15 cellular contexts compared by ENCODE assay signal in the genomic region with DNA sequence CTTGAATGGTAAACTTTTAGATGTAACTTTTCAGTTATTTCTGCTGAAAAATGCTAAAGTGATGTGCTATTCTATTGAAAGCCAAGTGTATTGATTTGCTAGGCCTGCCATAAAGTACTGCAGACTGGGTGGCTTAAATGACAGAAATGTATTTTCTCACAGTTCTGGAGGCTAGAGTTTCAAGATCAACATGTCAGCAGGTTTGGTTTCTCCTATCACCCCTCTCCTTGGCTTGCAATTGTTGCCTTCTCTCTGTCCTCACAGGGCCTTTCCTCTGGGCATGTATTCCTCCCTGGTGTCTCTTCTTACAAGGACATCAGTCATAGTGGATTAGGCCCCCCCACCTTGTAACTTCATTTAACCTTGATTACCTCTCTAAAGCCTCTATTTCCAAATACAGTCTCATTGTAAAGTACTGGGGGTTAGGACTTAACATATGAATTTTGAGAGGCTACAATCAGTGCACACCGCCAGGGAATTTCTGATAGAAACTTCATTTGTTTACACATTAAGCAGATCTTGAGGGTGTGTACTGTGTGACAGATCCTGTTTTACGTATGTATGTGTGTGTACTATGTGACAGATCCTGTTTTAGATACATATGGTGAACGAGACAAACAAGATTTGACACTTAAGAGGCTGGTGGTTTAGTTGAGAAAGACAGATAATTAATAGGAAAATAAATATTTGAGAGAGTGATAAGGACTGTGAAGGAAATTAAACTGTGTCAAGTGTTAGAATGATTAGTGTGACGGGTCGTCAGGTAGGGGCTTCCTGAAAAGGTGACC. TPM values are rescaled to one million over a fixed set of nuclear protein-coding genes. Genes with fewer than 3 reads are reported as not detected.
DNase-seq lines count a peak whose midpoint lies in the region; ATAC-seq lines count a peak whose summit lies in the region.
"Had no signal": no experiment of that assay in that cellular context is flagged by ENCODE, and none has a peak within 500 bp of the region (broad histone marks: within the 10 kb centered on the region; RNA-seq: fewer than 3 reads in every experiment).

No MANE protein-coding gene starts in this region.

- peaks cover under 1% of the 10 kb centered on the region for H3K36me3 Mint-ChIP-seq in activated T-helper 17 cell treated with anti-CD3 and anti-CD28 coated beads, Interleukin-2, amount 50 U/mL, for 72 hours (ENCODE audit: low read depth)
- H3K36me3 Mint-ChIP-seq in naive thymus-derived CD4-positive, alpha-beta T cell, result peaks cover 0 to 18% (median 9%) of the 10 kb centered on the region in 5 donors
- H3K36me3 Mint-ChIP-seq in activated CD4-positive, alpha-beta memory T cell treated with anti-CD3 and anti-CD28 coated beads, Interleukin-2, amount 10 ng/mL, durations not matched to agents 7 days and 5 days (ENCODE audit: low read depth), result peaks cover 24% of the 10 kb centered on the region

- H3K27me3 Mint-ChIP-seq in activated T-helper 17 cell treated with anti-CD3 and anti-CD28 coated beads, Interleukin-2, amount 50 U/mL, for 72 hours, result no peaks in the 10 kb centered on the region
- H3K27me3 Mint-ChIP-seq in naive thymus-derived CD4-positive, alpha-beta T cell, result no peaks in the 10 kb centered on the region
- no peaks in the 10 kb centered on the region for H3K27me3 Mint-ChIP-seq in activated CD4-positive, alpha-beta memory T cell treated with anti-CD3 and anti-CD28 coated beads, Interleukin-2, amount 10 ng/mL, durations not matched to agents 7 days and 5 days
- H3K27me3 Mint-ChIP-seq: activated naive CD4-positive, alpha-beta T cell treated with anti-CD3 and anti-CD28 coated beads, Interleukin-2, amount 10 ng/mL, durations not matched to agents 7 days and 5 days; naive B cell had no signal

- CTCF ChIA-PET in naive thymus-derived CD4-positive, alpha-beta T cell (lab: Charles Lee), result interaction anchor here (0.9 kb wide), 1 partner anchor 51 kb away, joined by 4 read pairs; no protein-coding TSS in a partner anchor
- CTCF ChIA-PET in activated CD4-positive, alpha-beta memory T cell treated with anti-CD3 and anti-CD28 coated beads, Interleukin-2, amount 10 ng/mL, durations not matched to agents 7 days and 5 days (lab: Charles Lee), result interaction anchor here (0.5 kb wide), 1 partner anchor 8 kb away, joined by 3 read pairs; no protein-coding TSS in a partner anchor

- H3K9me3 Mint-ChIP-seq in activated T-helper 17 cell treated with anti-CD3 and anti-CD28 coated beads, Interleukin-2, amount 50 U/mL, for 72 hours, result no peaks in the 10 kb centered on the region
- peaks cover 0 to 4% (median 0%) of the 10 kb centered on the region in 11 donors for H3K9me3 Mint-ChIP-seq in naive thymus-derived CD4-positive, alpha-beta T cell
- H3K9me3 Mint-ChIP-seq in activated CD4-positive, alpha-beta memory T cell treated with anti-CD3 and anti-CD28 coated beads, Interleukin-2, amount 10 ng/mL, durations not matched to agents 7 days and 5 days, result peaks cover under 1% of the 10 kb centered on the region
- H3K9me3 Mint-ChIP-seq: naive B cell had no signal

- H3K36me3 ChIP-seq in naive thymus-derived CD4-positive, alpha-beta T cell (ENCODE audit: control insufficient read depth in 2 of 3, insufficient read depth in 3 of 3, low read length in 3 of 3), result peaks cover 0 to 4% (median 0%) of the 10 kb centered on the region in 3 experiments
- H3K36me3 ChIP-seq: vagina had no signal

- H3K4me3 Mint-ChIP-seq in activated T-helper 17 cell treated with anti-CD3 and anti-CD28 coated beads, Interleukin-2, amount 50 U/mL, for 72 hours, result no peak overlapping the region
- no peak overlapping the region for H3K4me3 Mint-ChIP-seq in naive thymus-derived CD4-positive, alpha-beta T cell
- H3K4me3 Mint-ChIP-seq in activated CD4-positive, alpha-beta memory T cell treated with anti-CD3 and anti-CD28 coated beads, Interleukin-2, amount 10 ng/mL, durations not matched to agents 7 days and 5 days, result no peak overlapping the region
- H3K4me3 Mint-ChIP-seq: activated naive CD4-positive, alpha-beta T cell treated with anti-CD3 and anti-CD28 coated beads, Interleukin-2, amount 10 ng/mL, durations not matched to agents 7 days and 5 days had no signal

- H3K4me1 Mint-ChIP-seq in activated T-helper 17 cell treated with anti-CD3 and anti-CD28 coated beads, Interleukin-2, amount 50 U/mL, for 72 hours, result peaks cover 7% of the 10 kb centered on the region
- peaks cover 17 to 70% (median 52%) of the 10 kb centered on the region in 7 donors for H3K4me1 Mint-ChIP-seq in naive thymus-derived CD4-positive, alpha-beta T cell
- no peaks in the 10 kb centered on the region for H3K4me1 Mint-ChIP-seq in activated CD4-positive, alpha-beta memory T cell treated with anti-CD3 and anti-CD28 coated beads, Interleukin-2, amount 10 ng/mL, durations not matched to agents 7 days and 5 days
- H3K4me1 Mint-ChIP-seq: activated naive CD4-positive, alpha-beta T cell treated with anti-CD3 and anti-CD28 coated beads, Interleukin-2, amount 10 ng/mL, durations not matched to agents 7 days and 5 days had no signal

- no peaks in the 10 kb centered on the region for H3K27me3 ChIP-seq in naive thymus-derived CD4-positive, alpha-beta T cell (ENCODE audit: control insufficient read depth in 2 of 2, insufficient read depth in 2 of 2, low read length in 2 of 2)
- H3K27me3 ChIP-seq: vagina had no signal

- intact Hi-C loops in left ventricle myocardium superior (cut with micrococcal nuclease), result no loop called here
- intact Hi-C loops in left cardiac atrium (cut with DNase I), result no loop called here
- intact Hi-C loops in naive thymus-derived CD4-positive, alpha-beta T cell (cut with micrococcal nuclease), result no loop called here

- peak overlapping the region; percentile 0 for H3K27ac Mint-ChIP-seq in activated T-helper 17 cell treated with anti-CD3 and anti-CD28 coated beads, Interleukin-2, amount 50 U/mL, for 72 hours
- H3K27ac Mint-ChIP-seq in naive thymus-derived CD4-positive, alpha-beta T cell, result peak overlapping the region in 7 of 9 donors; percentile 2 to 76 (median 40)
- H3K27ac Mint-ChIP-seq in activated CD4-positive, alpha-beta memory T cell treated with anti-CD3 and anti-CD28 coated beads, Interleukin-2, amount 10 ng/mL, durations not matched to agents 7 days and 5 days, result no peak overlapping the region
- H3K27ac Mint-ChIP-seq: activated naive CD4-positive, alpha-beta T cell treated with anti-CD3 and anti-CD28 coated beads, Interleukin-2, amount 10 ng/mL, durations not matched to agents 7 days and 5 days had no signal

- ATAC-seq in left ventricle myocardium superior (peak; percentile 38), left cardiac atrium (no peak), HG02798 (IDR thresholded peaks at IDR 0.05; ENCODE audit: poor library complexity, unreplicated experiment) (no peak), GM21515 (IDR thresholded peaks at IDR 0.05; ENCODE audit: unreplicated experiment) (no peak)
- no peak for ATAC-seq in activated T-helper 17 cell treated with anti-CD3 and anti-CD28 coated beads, Interleukin-2, amount 50 U/mL, for 72 hours (replicated peaks)
- ATAC-seq in naive thymus-derived CD4-positive, alpha-beta T cell, result peak; percentile 72

- DNase-seq in left ventricle myocardium superior, result no peak
- DNase-seq in left cardiac atrium, result no peak
- DNase-seq in naive thymus-derived CD4-positive, alpha-beta T cell, result no peak
- no peak for DNase-seq in activated CD8-positive, alpha-beta memory T cell treated with anti-CD3 and anti-CD28 coated beads, Interleukin-2, amount 50 U/mL, for 4 hours
- no peak for DNase-seq in activated CD4-positive, alpha-beta memory T cell treated with anti-CD3 and anti-CD28 coated beads, Interleukin-2, amount 10 ng/mL, durations not matched to agents 7 days and 5 days
- DNase-seq: activated CD8-positive, alpha-beta memory T cell treated with anti-CD3 and anti-CD28 coated beads for 24 hours; activated naive CD4-positive, alpha-beta T cell treated with anti-CD3 and anti-CD28 coated beads, Interleukin-2, amount 10 ng/mL, durations not matched to agents 7 days and 5 days; naive B cell; NCI-H2081 treated with DMSO at 0.1 percent for 48 hours had no signal

- H3K4me1 ChIP-seq in naive thymus-derived CD4-positive, alpha-beta T cell (ENCODE audit: control insufficient read depth in 2 of 2, insufficient read depth in 2 of 2, low read length in 2 of 2), result peaks cover 0 to 25% of the 10 kb centered on the region in 2 donors

- no peak overlapping the region for H3K27ac ChIP-seq in naive thymus-derived CD4-positive, alpha-beta T cell (ENCODE audit: low read depth, low read length)
- H3K27ac ChIP-seq: KMS-11, vagina had no signal

- POLR2A ChIA-PET in naive thymus-derived CD4-positive, alpha-beta T cell (lab: Charles Lee), result no interaction called here
- POLR2A ChIA-PET in activated CD4-positive, alpha-beta memory T cell treated with anti-CD3 and anti-CD28 coated beads, Interleukin-2, amount 10 ng/mL, durations not matched to agents 7 days and 5 days (lab: Charles Lee), result no interaction called here

- H3K4me3 ChIP-seq in naive thymus-derived CD4-positive, alpha-beta T cell (ENCODE audit: low read length), result no peak overlapping the region
- H3K4me3 ChIP-seq: smooth muscle cell, vagina had no signal

- H3K9me3 ChIP-seq in naive thymus-derived CD4-positive, alpha-beta T cell (ENCODE audit: control insufficient read depth in 2 of 3, low read length in 3 of 3), result no peaks in the 10 kb centered on the region
- H3K9me3 ChIP-seq: vagina had no signal

RNA-seq across cellular contexts. Expression of gene ADIPOR2, which starts 49.5 kb away (rescaled TPM):
- total RNA-seq in left ventricle myocardium superior, result 32.5 TPM
- total RNA-seq in left cardiac atrium, result 10 to 100 TPM; 50.3 to 53.1 TPM
- total RNA-seq in activated T-helper 17 cell treated with anti-CD3 and anti-CD28 coated beads, Interleukin-2, amount 50 U/mL, for 72 hours, result 10 to 100 TPM; 40.0 to 52.9 TPM
- 10 to 100 TPM; 19.8 to 51.4 (median 36.4) TPM for total RNA-seq in naive thymus-derived CD4-positive, alpha-beta T cell
- 1 to 10 TPM; 2.2 to 3.3 TPM for polyA plus RNA-seq in naive thymus-derived CD4-positive, alpha-beta T cell
- total RNA-seq in activated CD4-positive, alpha-beta memory T cell treated with anti-CD3 and anti-CD28 coated beads, Interleukin-2, amount 10 ng/mL, durations not matched to agents 7 days and 5 days, result 10 to 100 TPM; 63.8 to 71.8 TPM

Comparison
In these comparisons a context has a peak if more than half of its experiments do, and no peak if none do; other contexts are left out.
1. ATAC-seq: peak in left ventricle myocardium superior (single experiment) and naive thymus-derived CD4-positive, alpha-beta T cell (single experiment); none in left cardiac atrium (0 of 2), activated T-helper 17 cell treated with anti-CD3 and anti-CD28 coated beads, Interleukin-2, amount 50 U/mL, for 72 hours (single experiment), HG02798 (single experiment) and GM21515 (single experiment).